Comparison of ENCODE assay signal across 8 cellular contexts in the genomic region with DNA sequence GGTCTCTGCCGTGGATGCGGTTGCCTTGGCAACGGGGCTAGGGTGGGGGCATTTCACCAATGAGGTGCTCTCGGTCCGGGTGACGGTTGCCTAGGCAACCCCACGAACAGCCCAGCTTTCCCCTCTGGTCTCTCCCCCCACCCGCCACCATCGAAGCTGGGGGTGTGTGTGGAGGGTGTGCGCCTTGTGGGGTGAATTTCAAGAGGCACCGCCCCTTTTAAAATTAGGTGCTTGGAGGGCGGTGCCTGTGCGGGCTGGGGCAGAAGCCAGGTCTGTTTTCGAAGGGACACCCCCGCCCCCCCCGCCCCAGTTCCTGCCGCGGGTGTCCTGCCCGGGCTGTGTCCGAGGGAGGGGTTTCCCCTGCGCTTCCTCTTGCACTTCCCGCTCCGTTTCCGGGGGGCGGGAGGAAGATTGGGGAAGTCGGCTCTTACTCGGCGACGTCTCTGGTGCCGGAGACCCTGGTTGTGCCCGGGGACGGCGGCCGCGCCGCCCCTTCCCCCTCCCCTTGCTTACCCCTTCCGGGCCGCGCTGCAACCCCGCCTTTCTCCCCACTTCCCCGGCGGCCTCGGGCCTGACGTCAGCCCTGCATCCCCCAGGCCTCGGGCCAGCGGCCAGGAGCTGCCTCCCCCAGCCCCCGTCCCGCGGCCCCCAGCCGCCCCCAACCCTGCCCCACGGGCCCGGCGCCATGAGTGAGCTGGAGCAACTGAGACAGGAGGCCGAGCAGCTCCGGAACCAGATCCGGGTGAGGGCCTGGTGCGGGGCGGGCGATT. TPM values are rescaled to one million over a fixed set of nuclear protein-coding genes. Genes with fewer than 3 reads are reported as not detected.
DNase-seq lines count a peak whose midpoint lies in the region; ATAC-seq and TF ChIP-seq lines count a peak whose summit lies in the region.

No MANE protein-coding gene starts in this region.

- H3K36me3 Mint-ChIP-seq in activated CD4-positive, alpha-beta T cell treated with anti-CD3 and anti-CD28 coated beads for 36 hours (ENCODE audit: low read depth), result peaks cover 25% of the 10 kb centered on the region
- peaks cover 7% of the 10 kb centered on the region for H3K36me3 Mint-ChIP-seq in chondrocyte (ENCODE audit: low read depth)

- H3K27ac Mint-ChIP-seq in activated CD4-positive, alpha-beta T cell treated with anti-CD3 and anti-CD28 coated beads for 36 hours, result peak overlapping the region; percentile 70
- H3K27ac Mint-ChIP-seq in chondrocyte (ENCODE audit: unreplicated experiment), result peak overlapping the region; percentile 66

- TF ChIP-seq CTCF in chondrocyte (IDR thresholded peaks at IDR 0.05), result no peak

- peak overlapping the region; percentile 79 for H3K4me3 Mint-ChIP-seq in activated CD4-positive, alpha-beta T cell treated with anti-CD3 and anti-CD28 coated beads for 36 hours
- H3K4me3 Mint-ChIP-seq in chondrocyte (ENCODE audit: unreplicated experiment), result peak overlapping the region; percentile 68

- H3K9me3 Mint-ChIP-seq in activated CD4-positive, alpha-beta T cell treated with anti-CD3 and anti-CD28 coated beads for 36 hours (ENCODE audit: low read depth), result no peaks in the 10 kb centered on the region
- H3K9me3 Mint-ChIP-seq in chondrocyte (ENCODE audit: low read depth), result no peaks in the 10 kb centered on the region

- peak; percentile 20 for ATAC-seq in GM21717 (IDR thresholded peaks at IDR 0.05; ENCODE audit: unreplicated experiment)
- ATAC-seq in activated CD4-positive, alpha-beta T cell treated with anti-CD3 and anti-CD28 coated beads for 36 hours, result peak; percentile 48

- DNase-seq in D341Med (ENCODE audit: low spot score), result peak; percentile 82
- peak; percentile 60 for DNase-seq in NCI-H128 (lab: John Stamatoyannopoulos, UW; ENCODE audit: unreplicated experiment)
- DNase-seq in activated CD4-positive, alpha-beta T cell treated with anti-CD3 and anti-CD28 coated beads for 36 hours, result peak; percentile 84
- peak; percentile 93 for DNase-seq in chondrocyte (ENCODE audit: low spot score)
- peak; percentile 89 for DNase-seq in left kidney (ENCODE audit: low read depth, low spot score)
- DNase-seq in stimulated activated CD4-positive, alpha-beta T cell treated with anti-CD3 and anti-CD28 coated beads, Interleukin-1b, Interleukin-23, amount 100 ng/mL, for 4 hours (ENCODE audit: low read depth in 2 of 2), result peak; percentile 65 to 66
- DNase-seq in foreskin melanocyte, result no peak

- no peaks in the 10 kb centered on the region for H3K27me3 Mint-ChIP-seq in activated CD4-positive, alpha-beta T cell treated with anti-CD3 and anti-CD28 coated beads for 36 hours
- H3K27me3 Mint-ChIP-seq in chondrocyte (ENCODE audit: low read depth), result no peaks in the 10 kb centered on the region

- intact Hi-C loops in activated CD4-positive, alpha-beta T cell treated with anti-CD3 and anti-CD28 coated beads for 36 hours (cut with DNase I, micrococcal nuclease), result loop anchor here (1.0 to 10.0 kb wide), 5 partner anchors 16 to 569 kb away; partner anchors contain the start of genes FIS1 (in 1 of the 2) and PPP1R35 (in 1 of the 2)

- peaks cover 27% of the 10 kb centered on the region for H3K4me1 Mint-ChIP-seq in activated CD4-positive, alpha-beta T cell treated with anti-CD3 and anti-CD28 coated beads for 36 hours
- peaks cover 6% of the 10 kb centered on the region for H3K4me1 Mint-ChIP-seq in chondrocyte (ENCODE audit: low read depth)

- CTCF ChIA-PET in activated CD4-positive, alpha-beta T cell treated with anti-CD3 and anti-CD28 coated beads for 36 hours (lab: Charles Lee), result interaction anchor here (0.5 to 2.1 kb wide), 3 partner anchors 10 to 17 kb away, joined by 3 to 9 read pairs (median 3); no protein-coding TSS in a partner anchor

- POLR2A ChIA-PET in activated CD4-positive, alpha-beta T cell treated with anti-CD3 and anti-CD28 coated beads for 36 hours (lab: Charles Lee), result interaction anchor here (0.5 to 0.7 kb wide), 3 partner anchors 8 to 574 kb away, joined by 3 to 5 read pairs (median 4); partner anchors contain the start of gene MEPCE

RNA-seq across cellular contexts. Expression of gene GNB2, which starts 2.2 kb away (rescaled TPM):
- 100 to 1,000 TPM; 172 to 200 TPM for total RNA-seq in activated CD4-positive, alpha-beta T cell treated with anti-CD3 and anti-CD28 coated beads for 36 hours
- 191 to 204 TPM (median 202 TPM) in 3 replicates for total RNA-seq in chondrocyte

RNA-seq across cellular contexts. Expression of gene GIGYF1, which starts 18.3 kb away (rescaled TPM):
- 10 to 100 TPM; 40.3 to 40.9 TPM for total RNA-seq in activated CD4-positive, alpha-beta T cell treated with anti-CD3 and anti-CD28 coated beads for 36 hours
- total RNA-seq in chondrocyte, result 29.2 to 32.8 TPM (median 31.7 TPM) in 3 replicates

RNA-seq across cellular contexts. Expression of gene ACTL6B, which starts 19.5 kb away (rescaled TPM):
- not detected for total RNA-seq in activated CD4-positive, alpha-beta T cell treated with anti-CD3 and anti-CD28 coated beads for 36 hours
- total RNA-seq in chondrocyte, result not detected in 3 replicates

RNA-seq across cellular contexts. Expression of gene POP7, which starts 30.2 kb away (rescaled TPM):
- total RNA-seq in activated CD4-positive, alpha-beta T cell treated with anti-CD3 and anti-CD28 coated beads for 36 hours, result 10 to 100 TPM; 46.1 to 59.4 TPM
- 24.2 to 31.8 TPM (median 25.5 TPM) in 3 replicates for total RNA-seq in chondrocyte

RNA-seq across cellular contexts. Expression of gene TFR2, which starts 34.4 kb away (rescaled TPM):
- 10 to 100 TPM; 10.1 to 12.4 TPM for total RNA-seq in activated CD4-positive, alpha-beta T cell treated with anti-CD3 and anti-CD28 coated beads for 36 hours
- 0.87 to 2.1 TPM (median 1.8 TPM) in 3 replicates for total RNA-seq in chondrocyte
